ENCODE assay signal across 20 cellular contexts in genomic region chr7:98565114-98565513, GRCh38. TPM values are rescaled to one million over a fixed set of nuclear protein-coding genes. Genes with fewer than 3 reads are reported as not detected.
"Had no signal": no experiment of that assay in that cellular context is flagged by ENCODE, and none has a peak within 500 bp of the region (broad histone marks: within the 10 kb centered on the region; RNA-seq: fewer than 3 reads in every experiment).

No MANE protein-coding gene starts in this region.

- ATAC-seq: HepG2, Right ventricle myocardium inferior, SK-N-SH treated with all-trans-retinoic acid at 6 μM for 48 hours had no signal

- H3K27ac ChIP-seq: SJCRH30 had no signal

- H3K36me3 ChIP-seq: SJCRH30 had no signal

- H3K9me3 ChIP-seq: SJCRH30 had no signal

- H3K27me3 ChIP-seq: SJCRH30 had no signal

- FAIRE-seq: HepG2 had no signal

- H3K4me3 ChIP-seq: SJCRH30 had no signal

- DNase-seq: IMR-90, Karpas-422, KG1, MM.1S, NCI-H1092 treated with DMSO at 0.1 percent for 48 hours, NCI-H1436, NCI-H187, NCI-H2029, NCI-H2171 treated with DMSO at 0.1 percent for 48 hours, NCI-H345, NCI-H446 treated with DMSO at 0.1 percent for 48 hours, NCI-H510A treated with DMSO at 0.1 percent for 48 hours, NCI-H526, NCI-H774, SHP77 treated with DMSO at 0.1 percent for 48 hours, SJCRH30 had no signal

RNA-seq across cellular contexts. Expression of gene NPTX2, which starts 52.0 kb away (rescaled TPM):
- total RNA-seq: HepG2, HT1080, SJCRH30 had no signal
- polyA plus RNA-seq: HepG2 had no signal
